In genomic region chr13:50129923-50130685, GRCh38 we compare ENCODE assay signal across 7 cellular contexts.
DNase-seq lines count a peak whose midpoint lies in the region; ATAC-seq and TF ChIP-seq lines count a peak whose summit lies in the region.

No MANE protein-coding gene starts in this region.

- TF ChIP-seq CTCF in HFF-Myc (IDR thresholded peaks at IDR 0.05; ENCODE audit: low read depth, low read length, missing control alignments) (no peak), dorsolateral prefrontal cortex (IDR thresholded peaks at IDR 0.05 in 54 of 56, conservative IDR thresholded peaks at IDR 0.05 in 2 of 56; ENCODE audit: low read depth in 1 of 56, partially characterized antibody in 56 of 56) (no peak), thyroid gland (IDR thresholded peaks at IDR 0.05) (no peak)

- no peak overlapping the region for H2BK5ac ChIP-seq in mesenchymal stem cell (ENCODE audit: low read depth, low read length, poor library complexity, severe bottlenecking)

- peak overlapping the region; percentile 98 for H3K9ac ChIP-seq in mesenchymal stem cell (ENCODE audit: low read length)

- CTCF ChIA-PET in T-cell (lab: Charles Lee): interaction anchor here in 1 of 2 donors (0.5 to 2.2 kb wide), 2 partner anchors 132 to 133 kb away, joined by 3 to 7 read pairs; partner anchors contain the start of gene TRIM13

- no peak overlapping the region for H2AK5ac ChIP-seq in mesenchymal stem cell (ENCODE audit: low read length, severe bottlenecking)

- no peak for TF ChIP-seq POLR2A in thyroid gland (IDR thresholded peaks at IDR 0.05)

- 1% methylated on average over 46 of the region's 56 CpGs for WGBS in mesenchymal stem cell
- 6 to 9% methylated on average over 30 to 52 of the region's 56 CpGs for WGBS in thyroid gland, 2 donors

- no peaks in the 10 kb centered on the region for H3K36me3 Mint-ChIP-seq in T-cell

- H2BK15ac ChIP-seq in mesenchymal stem cell (ENCODE audit: low read depth, poor library complexity, severe bottlenecking): peak overlapping the region; percentile 33

- peaks cover 0 to 56% (median 31%) of the 10 kb centered on the region in 45 donors for H3K27me3 ChIP-seq in dorsolateral prefrontal cortex
- H3K27me3 ChIP-seq in mesenchymal stem cell (ENCODE audit: control insufficient read depth in 1 of 2, insufficient read depth in 1 of 2, low read length in 2 of 2): peaks cover 4 to 85% of the 10 kb centered on the region in 2 experiments
- H3K27me3 ChIP-seq in thyroid gland: peaks cover 41% of the 10 kb centered on the region

- peaks cover 52 to 61% (median 53%) of the 10 kb centered on the region in 3 donors for H3K4me1 Mint-ChIP-seq in T-cell

- peaks cover 2% of the 10 kb centered on the region for H3K79me1 ChIP-seq in mesenchymal stem cell (replicated peaks; ENCODE audit: low read length, poor library complexity, severe bottlenecking)

- H2BK120ac ChIP-seq in mesenchymal stem cell (ENCODE audit: low read depth, low read length): no peak overlapping the region

- intact Hi-C loops in dorsolateral prefrontal cortex (cut with DNase I) (loop anchor here (5.0 to 10.0 kb wide), 4 partner anchors 272 to 397 kb away; no protein-coding TSS in a partner anchor), thyroid gland (cut with DNase I) (loop anchor here (5.0 to 10.0 kb wide), 3 partner anchors 48 to 405 kb away; partner anchors contain the start of gene TRIM13)

- H3K4me2 ChIP-seq in mesenchymal stem cell (ENCODE audit: low read length, poor library complexity, severe bottlenecking): peak overlapping the region; percentile 94

- peaks cover 41% of the 10 kb centered on the region for H3K4me1 ChIP-seq in mesenchymal stem cell (ENCODE audit: control insufficient read depth, insufficient read depth, low read depth, low read length)
- peaks cover 19 to 37% of the 10 kb centered on the region in 2 donors for H3K4me1 ChIP-seq in thyroid gland

- H3K23ac ChIP-seq in mesenchymal stem cell (ENCODE audit: low read length in 2 of 2): no peak overlapping the region

- peak overlapping the region; percentile 59 to 61 for H2BK12ac ChIP-seq in mesenchymal stem cell (ENCODE audit: low read length in 2 of 2)

- no peak overlapping the region for H3K14ac ChIP-seq in mesenchymal stem cell (ENCODE audit: low read length in 2 of 2)

- H3K4ac ChIP-seq in mesenchymal stem cell (ENCODE audit: low read depth in 1 of 2, low read length in 2 of 2): peak overlapping the region; percentile 63 to 92

- no peak for ATAC-seq in T-cell (replicated peaks in 1 of 4)
- ATAC-seq in HG02981 (IDR thresholded peaks at IDR 0.05; ENCODE audit: unreplicated experiment): no peak

- H4K91ac ChIP-seq in mesenchymal stem cell (ENCODE audit: low read length): no peak overlapping the region

- peaks cover 42 to 63% of the 10 kb centered on the region in 2 donors for H3K27me3 Mint-ChIP-seq in T-cell

- no peak for DNase-seq in HFF-Myc (ENCODE audit: extremely low read depth, low read depth)
- peak in 10 of 34 experiments; percentile 12 to 45 (median 33) for DNase-seq in T-cell
- DNase-seq in dorsolateral prefrontal cortex: peak in 1 of 10 donors; percentile 42
- peak; percentile 64 for DNase-seq in mesenchymal stem cell
- DNase-seq in thyroid gland: no peak
- no peak for DNase-seq in SKM-1 (lab: John Stamatoyannopoulos, UW; ENCODE audit: unreplicated experiment)

- H3K36me3 ChIP-seq in mesenchymal stem cell (ENCODE audit: control insufficient read depth in 1 of 2, insufficient read depth in 2 of 2, low read depth in 1 of 2, low read length in 2 of 2): no peaks in the 10 kb centered on the region
- H3K36me3 ChIP-seq in thyroid gland: no peaks in the 10 kb centered on the region

- peak overlapping the region; percentile 61 to 92 (median 85) for H3K4me3 Mint-ChIP-seq in T-cell

- peak overlapping the region in 1 of 2 donors; percentile 57 for H3K27ac Mint-ChIP-seq in T-cell

- H3K9me3 Mint-ChIP-seq in T-cell: no peaks in the 10 kb centered on the region

- no peak overlapping the region for H4K8ac ChIP-seq in mesenchymal stem cell (ENCODE audit: low read length)

- peak overlapping the region in 1 of 2 experiments; percentile 71 for H3K18ac ChIP-seq in mesenchymal stem cell (ENCODE audit: low read depth in 1 of 2, low read length in 2 of 2)

- H3K27ac ChIP-seq in dorsolateral prefrontal cortex: peak overlapping the region in 40 of 59 donors; percentile 3 to 76 (median 44)
- H3K27ac ChIP-seq in mesenchymal stem cell (ENCODE audit: low read length, poor library complexity, severe bottlenecking): no peak overlapping the region
- peak overlapping the region in 2 of 3 donors; percentile 62 to 66 for H3K27ac ChIP-seq in thyroid gland

- H3K9me3 ChIP-seq in mesenchymal stem cell (ENCODE audit: control insufficient read depth, low read length): peaks cover 9% of the 10 kb centered on the region
- H3K9me3 ChIP-seq in thyroid gland: no peaks in the 10 kb centered on the region

- H3K4me3 ChIP-seq in HFF-Myc (replicated peaks; ENCODE audit: low read depth, low read length) (peak overlapping the region; percentile 36), dorsolateral prefrontal cortex (peak overlapping the region; percentile 20 to 80 (median 57)), mesenchymal stem cell (ENCODE audit: insufficient read depth in 1 of 2, low read depth in 1 of 2, low read length in 2 of 2) (peak overlapping the region; percentile 27 to 83), thyroid gland (replicated peaks in 1 of 3) (peak overlapping the region in 1 of 3 donors; percentile 28)

- H2AFZ ChIP-seq in mesenchymal stem cell (ENCODE audit: low read depth, low read length): no peak overlapping the region

- POLR2A ChIA-PET in T-cell (lab: Charles Lee): no interaction called here
